Comparison of ENCODE assay signal across 8 cellular contexts in genomic region chr7:21253740-21254687, GRCh38.
DNase-seq lines count a peak whose midpoint lies in the region; ATAC-seq and TF ChIP-seq lines count a peak whose summit lies in the region.

No MANE protein-coding gene starts in this region.

- ATAC-seq in HG03520 (IDR thresholded peaks at IDR 0.05; ENCODE audit: unreplicated experiment) (peak; percentile 55), GM21825 (IDR thresholded peaks at IDR 0.05; ENCODE audit: unreplicated experiment) (no peak)

- DNase-seq in GDM1 (lab: John Stamatoyannopoulos, UW) (peak; percentile 15), NCI-H526 treated with DMSO at 0.1 percent for 48 hours (lab: John Stamatoyannopoulos, UW) (peak; percentile 63), fibroblast of the aortic adventitia (ENCODE audit: low read depth) (peak; percentile 37), occipital lobe (lab: John Stamatoyannopoulos, UW) (peak; percentile 25), germinal center (ENCODE audit: low spot score) (no peak)
- DNase-seq in activated CD8-positive, alpha-beta memory T cell treated with anti-CD3 and anti-CD28 coated beads, Interleukin-2, amount 50 U/mL, for 4 hours, result peak; percentile 26

- peak; percentile 61 for TF ChIP-seq CTCF in fibroblast of the aortic adventitia (IDR thresholded peaks at IDR 0.05; ENCODE audit: insufficient read depth, low read length)

- no peak overlapping the region for H3K4me3 ChIP-seq in fibroblast of the aortic adventitia (ENCODE audit: low read depth, low read length)
